In genomic region chr17:35914354-35914753, GRCh38 we compare ENCODE assay signal across 3 cellular contexts.
TF ChIP-seq lines count a peak whose summit lies in the region.

No MANE protein-coding gene starts in this region.

TF ChIP-seq in liver, 16 proteins besides CTCF, POLR2A, EP300 and RAD21:
- peak; percentile 41 to 43 for TF ChIP-seq HNF4A (conservative IDR thresholded peaks at IDR 0.05)
- TF ChIP-seq MAX (IDR thresholded peaks at IDR 0.05) = no peak

TF ChIP-seq in HepG2, 621 proteins besides CTCF, POLR2A, EP300 and RAD21:
- no peak for TF ChIP-seq CAMTA2 (CRISPR knock-in tag; IDR thresholded peaks at IDR 0.05; ENCODE audit: borderline replicate concordance)
- TF ChIP-seq SP1 (IDR thresholded peaks at IDR 0.05) = no peak
- TF ChIP-seq SP1 (CRISPR knock-in tag; IDR thresholded peaks at IDR 0.05) = no peak
- TF ChIP-seq HOMEZ (CRISPR knock-in tag; IDR thresholded peaks at IDR 0.05; ENCODE audit: low read depth) = no peak
- no peak for TF ChIP-seq FOXO1 (CRISPR knock-in tag; IDR thresholded peaks at IDR 0.05)
- TF ChIP-seq ZBTB33 (CRISPR knock-in tag; IDR thresholded peaks at IDR 0.05) = no peak
- no peak for TF ChIP-seq PAF1 (CRISPR knock-in tag; IDR thresholded peaks at IDR 0.05)
- no peak for TF ChIP-seq MTA3 (CRISPR knock-in tag; IDR thresholded peaks at IDR 0.05)
- TF ChIP-seq ZNF431 (CRISPR knock-in tag; IDR thresholded peaks at IDR 0.05; ENCODE audit: borderline replicate concordance, low read depth) = no peak
- TF ChIP-seq SMARCC2 (IDR thresholded peaks at IDR 0.05) = no peak
- no peak for TF ChIP-seq JUND (CRISPR knock-in tag; IDR thresholded peaks at IDR 0.05)
- no peak for TF ChIP-seq GTF3A (CRISPR knock-in tag; conservative IDR thresholded peaks at IDR 0.05)
- TF ChIP-seq ZNF556 (CRISPR knock-in tag; IDR thresholded peaks at IDR 0.05; ENCODE audit: borderline replicate concordance) = no peak
- no peak for TF ChIP-seq MXD3 (CRISPR knock-in tag; IDR thresholded peaks at IDR 0.05)
- TF ChIP-seq CC2D1A (CRISPR knock-in tag; IDR thresholded peaks at IDR 0.05) = no peak

TF ChIP-seq in HEK293, 187 proteins besides CTCF, POLR2A, EP300 and RAD21:
- TF ChIP-seq ZFP41 (tag by site-specific recombination; IDR thresholded peaks at IDR 0.05; ENCODE audit: borderline replicate concordance) (no peak), ZNF645 (tag by site-specific recombination; IDR thresholded peaks at IDR 0.05) (no peak), GLIS1 (tag by site-specific recombination; IDR thresholded peaks at IDR 0.05) (peak; percentile 64), ZIC2 (tag by site-specific recombination; IDR thresholded peaks at IDR 0.05) (0 out of 2 replicates have a peak, but pooled peaks have one; percentile 5), ZNF626 (tag by site-specific recombination; IDR thresholded peaks at IDR 0.05) (no peak)
